8 cellular contexts compared by ENCODE assay signal in the genomic region with DNA sequence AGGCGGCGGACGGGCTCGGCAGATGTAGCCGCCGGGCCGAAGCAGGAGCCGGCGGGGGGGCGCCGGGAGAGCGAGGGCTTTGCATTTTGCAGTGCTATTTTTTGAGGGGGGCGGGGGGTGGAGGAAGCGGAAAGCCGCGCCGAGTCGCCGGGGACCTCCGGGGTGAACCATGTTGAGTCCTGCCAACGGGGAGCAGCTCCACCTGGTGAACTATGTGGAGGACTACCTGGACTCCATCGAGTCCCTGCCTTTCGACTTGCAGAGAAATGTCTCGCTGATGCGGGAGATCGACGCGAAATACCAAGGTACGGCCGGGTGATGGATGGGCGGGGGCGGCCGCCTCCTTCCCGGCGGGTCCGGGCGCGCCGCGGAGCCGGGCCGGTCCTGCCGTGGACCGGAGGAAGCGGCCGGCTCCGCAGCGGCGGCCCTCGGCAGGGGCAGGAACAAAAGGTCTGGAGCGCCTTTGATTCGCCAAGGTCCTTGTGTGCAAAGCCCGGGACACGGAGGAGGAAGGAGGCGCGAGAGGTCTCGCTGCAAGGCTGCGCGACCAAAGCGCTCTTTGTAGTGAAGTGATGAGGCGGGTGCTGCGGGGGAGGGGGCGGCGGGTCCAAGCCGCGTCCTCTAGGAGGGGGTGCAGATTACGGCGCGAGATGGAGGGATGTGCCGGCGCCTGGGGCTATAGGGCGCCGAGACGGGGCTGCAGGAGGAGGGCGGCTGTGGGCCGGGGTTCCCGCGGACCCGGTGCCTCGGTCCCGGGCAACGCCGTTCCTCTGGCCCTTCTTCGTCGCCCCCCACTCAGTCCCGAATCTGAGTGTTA. TPM values are rescaled to one million over a fixed set of nuclear protein-coding genes. Genes with fewer than 3 reads are reported as not detected.
DNase-seq lines count a peak whose midpoint lies in the region; ATAC-seq lines count a peak whose summit lies in the region.

No MANE protein-coding gene starts in this region.

- WGBS in urinary bladder, result under 1% methylated on average over 86 of the region's 86 CpGs

- H3K36me3 ChIP-seq in SK-N-MC (ENCODE audit: insufficient read depth, low read length) (peaks cover under 1% of the 10 kb centered on the region; the same call in 1 of the 2 replicates), urinary bladder (ENCODE audit: insufficient read depth) (no peaks in the 10 kb centered on the region)

- H3K4me1 ChIP-seq in urinary bladder (ENCODE audit: insufficient read depth), result no peaks in the 10 kb centered on the region

- H3K9me3 ChIP-seq in SK-N-MC (ENCODE audit: low read depth, low read length), result no peaks in the 10 kb centered on the region

- ATAC-seq in left cardiac atrium (no peak), GM19035 (IDR thresholded peaks at IDR 0.05; ENCODE audit: unreplicated experiment) (no peak)

- intact Hi-C loops in left cardiac atrium (cut with DNase I), result loop anchor here in 1 of 2 donors (2.0 kb wide), 1 partner anchor 201 kb away; a partner anchor contains a TSS

- peak overlapping the region; percentile 77 for H3K9ac ChIP-seq in SK-N-MC (ENCODE audit: insufficient read length)

- peak overlapping the region; percentile 95 for H3K4me3 ChIP-seq in SK-N-MC
- peak overlapping the region; percentile 88 for H3K4me3 ChIP-seq in urinary bladder (ENCODE audit: low read depth, low read length)

- H3K27ac ChIP-seq in SK-N-MC (peak overlapping the region; percentile 79; the same call in 1 of the 2 replicates), urinary bladder (ENCODE audit: low read depth) (peak overlapping the region; percentile 96)

- peak; percentile 24 for DNase-seq in SKM-1 treated with dmso at 0.1 percent for 144 hours (lab: John Stamatoyannopoulos, UW; ENCODE audit: unreplicated experiment)
- DNase-seq in SKM-1 (lab: John Stamatoyannopoulos, UW; ENCODE audit: unreplicated experiment), result no peak
- no peak for DNase-seq in SK-N-MC (ENCODE audit: low read depth, low spot score)
- DNase-seq in activated naive CD8-positive, alpha-beta T cell treated with anti-CD3 and anti-CD28 coated beads, Interleukin-2, amount 50 U/mL, for 16 hours (ENCODE audit: low read depth, low spot score), result peak; percentile 53
- DNase-seq in left cardiac atrium, result peak; percentile 54
- peak; percentile 66 for DNase-seq in putamen (ENCODE audit: low spot score)

RNA-seq across cellular contexts. Expression of a gene that starts 0.7 kb away (rescaled TPM):
- total RNA-seq in left cardiac atrium (1 to 10 TPM; 6.3 to 7.0 TPM), urinary bladder (8.0 TPM)
- polyA plus RNA-seq in urinary bladder, result 25.2 TPM

RNA-seq across cellular contexts. Expression of a gene that starts 8.3 kb away (rescaled TPM):
- total RNA-seq in left cardiac atrium, result 10 to 100 TPM; 36.6 to 37.9 TPM
- total RNA-seq in urinary bladder, result 53.9 TPM
- 51.2 TPM for polyA plus RNA-seq in urinary bladder

Comparison
In these comparisons a context has a peak if more than half of its experiments do, and no peak if none do; other contexts are left out.
1. DNase-seq: peak in SKM-1 treated with dmso at 0.1 percent for 144 hours (single experiment), activated naive CD8-positive, alpha-beta T cell treated with anti-CD3 and anti-CD28 coated beads, Interleukin-2, amount 50 U/mL, for 16 hours (single experiment), left cardiac atrium (single experiment) and putamen (single experiment); none in SKM-1 (single experiment) and SK-N-MC (single experiment).